Comparison of ENCODE assay signal across 28 cellular contexts in genomic region chr12:128909653-128910052, GRCh38. TPM values are rescaled to one million over a fixed set of nuclear protein-coding genes. Genes with fewer than 3 reads are reported as not detected.
"Had no signal": no experiment of that assay in that cellular context is flagged by ENCODE, and none has a peak within 500 bp of the region (broad histone marks: within the 10 kb centered on the region; RNA-seq: fewer than 3 reads in every experiment).

No MANE protein-coding gene starts in this region.

- ATAC-seq: activated CD4-positive, alpha-beta T cell treated with anti-CD3 and anti-CD28 coated beads for 36 hours; activated T-helper 17 cell treated with anti-CD3 and anti-CD28 coated beads, Interleukin-2, amount 50 U/mL, for 72 hours; PC-3; T-helper 17 cell had no signal

- H3K27me3 Mint-ChIP-seq: activated CD4-positive, alpha-beta memory T cell treated with anti-CD3 and anti-CD28 coated beads, Interleukin-2, amount 10 ng/mL, durations not matched to agents 7 days and 5 days; activated CD4-positive, alpha-beta T cell treated with anti-CD3 and anti-CD28 coated beads for 36 hours; activated naive CD8-positive, alpha-beta T cell had no signal

- H3K4me1 Mint-ChIP-seq: activated CD4-positive, alpha-beta memory T cell treated with anti-CD3 and anti-CD28 coated beads, Interleukin-2, amount 10 ng/mL, durations not matched to agents 7 days and 5 days; brain; T-helper 17 cell had no signal

- DNase-seq: activated CD4-positive, alpha-beta memory T cell treated with anti-CD3 and anti-CD28 coated beads, Interleukin-2, amount 10 ng/mL, durations not matched to agents 7 days and 5 days; activated CD4-positive, alpha-beta T cell treated with anti-CD3 and anti-CD28 coated beads for 36 hours; activated CD4-positive, alpha-beta T cell treated with anti-CD3 and anti-CD28 coated beads, Interleukin-2, amount 50 U/mL, for 1 hour; activated gamma-delta T cell; activated naive CD4-positive, alpha-beta T cell treated with anti-CD3 and anti-CD28 coated beads for 36 hours; activated T-cell treated with anti-CD3 and anti-CD28 coated beads for 4 hours; activated T-cell treated with anti-CD3 and anti-CD28 coated beads, Interleukin-2, amount 50 U/mL, for 48 hours; amygdala; NCI-H1092; NCI-H1417; NCI-H1694 treated with DMSO at 0.1 percent for 48 hours; NCI-H2029 treated with DMSO at 0.1 percent for 48 hours; NCI-H510A treated with DMSO at 0.1 percent for 48 hours; NCI-H69; PC-3; SIG-M5; T-helper 17 cell; T1000 had no signal

- H3K9ac ChIP-seq: KMS-11 had no signal

- H3K27ac ChIP-seq: cardiac muscle cell, KMS-11, VCaP had no signal

- H3K36me3 Mint-ChIP-seq: activated naive CD8-positive, alpha-beta T cell; brain had no signal

- H3K9me3 Mint-ChIP-seq: activated CD4-positive, alpha-beta memory T cell treated with anti-CD3 and anti-CD28 coated beads, Interleukin-2, amount 10 ng/mL, durations not matched to agents 7 days and 5 days; activated naive CD4-positive, alpha-beta T cell treated with anti-CD3 and anti-CD28 coated beads for 36 hours; activated T-helper 17 cell treated with anti-CD3 and anti-CD28 coated beads, Interleukin-2, amount 50 U/mL, for 72 hours had no signal

- H3K4me3 Mint-ChIP-seq: activated CD4-positive, alpha-beta memory T cell treated with anti-CD3 and anti-CD28 coated beads, Interleukin-2, amount 10 ng/mL, durations not matched to agents 7 days and 5 days; activated CD4-positive, alpha-beta T cell treated with anti-CD3 and anti-CD28 coated beads for 36 hours; activated naive CD4-positive, alpha-beta T cell treated with anti-CD3 and anti-CD28 coated beads for 36 hours; activated naive CD8-positive, alpha-beta T cell; activated T-helper 17 cell treated with anti-CD3 and anti-CD28 coated beads, Interleukin-2, amount 50 U/mL, for 72 hours; brain; T-helper 17 cell had no signal

- H3K4me3 ChIP-seq: cardiac muscle cell had no signal

- H3K36me3 ChIP-seq: cardiac muscle cell had no signal

- H3K27ac Mint-ChIP-seq: activated CD4-positive, alpha-beta memory T cell treated with anti-CD3 and anti-CD28 coated beads, Interleukin-2, amount 10 ng/mL, durations not matched to agents 7 days and 5 days; activated CD4-positive, alpha-beta T cell treated with anti-CD3 and anti-CD28 coated beads for 36 hours; activated naive CD4-positive, alpha-beta T cell treated with anti-CD3 and anti-CD28 coated beads for 36 hours; activated naive CD8-positive, alpha-beta T cell; activated T-helper 17 cell treated with anti-CD3 and anti-CD28 coated beads, Interleukin-2, amount 50 U/mL, for 72 hours; brain; T-helper 17 cell had no signal

- FAIRE-seq: astrocyte, RCC 7860, TTC549 had no signal

- H3K4me2 ChIP-seq: KMS-11 had no signal

- H3K27me3 ChIP-seq: cardiac muscle cell had no signal

RNA-seq across cellular contexts. Expression of gene GLT1D1, which starts 56.4 kb away (rescaled TPM):
- total RNA-seq: activated CD4-positive, alpha-beta memory T cell treated with anti-CD3 and anti-CD28 coated beads, Interleukin-2, amount 10 ng/mL, durations not matched to agents 7 days and 5 days; activated naive CD4-positive, alpha-beta T cell treated with anti-CD3 and anti-CD28 coated beads for 36 hours; activated T-helper 17 cell treated with anti-CD3 and anti-CD28 coated beads, Interleukin-2, amount 50 U/mL, for 72 hours; MCF 10A; PC-3 had no signal
